Comparison of ENCODE assay signal across 22 cellular contexts in genomic region chr6:104506429-104506828, GRCh38.
"Had no signal": no experiment of that assay in that cellular context is flagged by ENCODE, and none has a peak within 500 bp of the region (broad histone marks: within the 10 kb centered on the region; RNA-seq: fewer than 3 reads in every experiment).

No MANE protein-coding gene starts in this region.

- ATAC-seq: esophagus mucosa; gastrocnemius medialis; left ventricle myocardium superior; lower lobe of right lung; natural killer cell; pancreas; right lobe of liver; stimulated activated naive CD8-positive, alpha-beta T cell treated with anti-CD3 and anti-CD28 coated beads, Interleukin-15, amount 100 ng/mL, for 72 hours; upper lobe of right lung had no signal

- DNase-seq: dorsolateral prefrontal cortex; effector CD4-positive, alpha-beta T cell; foreskin fibroblast; gastrocnemius medialis; head of caudate nucleus; left ventricle myocardium superior; lower lobe of right lung; natural killer cell; pancreas; right lobe of liver; small intestine; stimulated activated CD4-positive, alpha-beta T cell treated with anti-CD3 and anti-CD28 coated beads, Interleukin-15, amount 100 ng/mL, for 24 hours; stimulated activated CD4-positive, alpha-beta T cell treated with anti-CD3 and anti-CD28 coated beads, Interleukin-2, amount 100 ng/mL, for 48 hours; stimulated activated naive CD4-positive, alpha-beta T cell; stimulated activated naive CD8-positive, alpha-beta T cell treated with anti-CD3 and anti-CD28 coated beads, Interleukin-15, amount 100 ng/mL, for 72 hours; transverse colon; upper lobe of right lung; uterus had no signal

- H3K27me3 ChIP-seq: dorsolateral prefrontal cortex, gastrocnemius medialis, neutrophil, pancreas, right lobe of liver, suprapubic skin, upper lobe of right lung, uterus had no signal

- H3K27ac ChIP-seq: dorsolateral prefrontal cortex, epithelial cell of prostate, gastrocnemius medialis, lower lobe of right lung, neutrophil, pancreas, right lobe of liver, suprapubic skin, transverse colon, upper lobe of right lung, uterus had no signal

- H3K9me3 ChIP-seq: gastrocnemius medialis, lower lobe of right lung, neutrophil, pancreas, right lobe of liver, suprapubic skin, transverse colon, upper lobe of right lung, uterus had no signal

- H3K4me3 ChIP-seq: dorsolateral prefrontal cortex, gastrocnemius medialis, lower lobe of right lung, pancreas, right lobe of liver, suprapubic skin, transverse colon, upper lobe of right lung, uterus had no signal

- H3K36me3 ChIP-seq: gastrocnemius medialis, lower lobe of right lung, neutrophil, pancreas, right lobe of liver, suprapubic skin, transverse colon, upper lobe of right lung, uterus had no signal

- H3K4me1 ChIP-seq: gastrocnemius medialis, lower lobe of right lung, pancreas, right lobe of liver, suprapubic skin, transverse colon, upper lobe of right lung, uterus had no signal
